ENCODE assay signal across 8 cellular contexts in the genomic region with DNA sequence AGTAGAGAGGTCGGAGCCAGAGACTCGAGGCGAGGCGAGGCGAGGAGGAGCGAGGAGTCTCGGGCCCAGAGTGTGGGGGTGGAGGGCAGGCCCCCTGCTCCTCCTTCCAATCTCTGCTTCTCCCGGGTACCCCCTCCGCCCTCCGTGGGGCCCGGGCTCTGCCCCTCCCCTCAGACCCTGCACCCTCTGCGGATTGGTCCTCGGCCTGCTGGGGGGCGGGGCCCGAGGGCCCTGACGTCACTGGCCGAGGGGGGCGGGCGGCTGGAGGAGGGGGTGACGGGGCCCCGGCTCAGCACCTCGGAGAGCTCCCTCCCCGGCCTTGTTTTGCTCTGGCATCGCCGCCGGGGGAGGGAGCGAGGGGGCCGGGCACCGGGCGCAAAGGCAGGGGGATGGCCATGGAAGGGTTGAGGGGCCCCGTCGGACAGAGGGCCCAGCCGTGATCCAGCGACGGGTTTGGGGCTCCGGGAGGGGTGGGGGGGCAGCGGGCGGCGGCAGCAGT. TPM values are rescaled to one million over a fixed set of nuclear protein-coding genes. Genes with fewer than 3 reads are reported as not detected.
A peak's percentile ranks its signal among the peaks of the same experiment; 100 is the strongest.
DNase-seq lines count a peak whose midpoint lies in the region; ATAC-seq, FAIRE-seq and TF ChIP-seq lines count a peak whose summit lies in the region.

A gene (plus strand): TSS at position 282 of the 499 bp plus-strand sequence. CDS start 232 bp downstream, outside the sequence.

- BruUV-seq in GM12878 (replicated peaks; lab: Mats Ljungman, UMichigan): no TSS peak

- POLR2A ChIA-PET in GM12878 (lab: Charles Lee): interaction anchor here (0.6 kb wide), 1 partner anchor 182 kb away, joined by 3 read pairs; no protein-coding TSS in a partner anchor

- peaks cover 6 to 10% of the 10 kb centered on the region in 2 experiments for H3K27me3 ChIP-seq in GM12878 (replicated peaks in 1 of 2; ENCODE audit: control insufficient read depth in 2 of 2, insufficient read depth in 2 of 2, low read length in 1 of 2)

- TF ChIP-seq POLR2A in GM12892 (IDR thresholded peaks at IDR 0.05; ENCODE audit: low read depth, low read length) (no peak), GM12878 (IDR thresholded peaks at IDR 0.05; ENCODE audit: low read depth, low read length) (no peak)

- RAD21 ChIA-PET in GM12878 (lab: Charles Lee; ENCODE audit: unreplicated experiment): interaction anchor here (1.0 kb wide), 1 partner anchor 8 kb away, joined by 3 read pairs; no protein-coding TSS in a partner anchor

- H3K36me3 ChIP-seq in GM12878 (ENCODE audit: control insufficient read depth in 2 of 2, insufficient read depth in 2 of 2, low read length in 1 of 2): no peaks in the 10 kb centered on the region

- peak within 1 kb of the TSS; percentile 54; the same call in 1 of the 2 replicates for H3K4me2 ChIP-seq in GM12878 (ENCODE audit: control insufficient read depth, insufficient read depth)

- peak; percentile 93 for DNase-seq in GM12892 (ENCODE audit: insufficient read length)
- peak; percentile 73 for DNase-seq in NCI-H187 treated with DMSO at 0.1 percent for 48 hours (lab: John Stamatoyannopoulos, UW)
- DNase-seq in UCSD-AML1 (lab: John Stamatoyannopoulos, UW; ENCODE audit: unreplicated experiment): peak; percentile 86
- no peak for DNase-seq in GM12878 (ENCODE audit: low read depth, low spot score)
- peak; percentile 55 to 97 (median 90) for DNase-seq in hypothalamus (lab: John Stamatoyannopoulos, UW)
- DNase-seq in retina: peak; percentile 92
- peak; percentile 98 for DNase-seq in urothelium cell line (ENCODE audit: low spot score)

- no peak for TF ChIP-seq RAD21 in GM12878 (IDR thresholded peaks at IDR 0.05; ENCODE audit: insufficient read depth, low read depth, low read length)

- intact Hi-C loops in GM12878 (cut with micrococcal nuclease; ENCODE audit: unreplicated experiment): no loop called here

- 8% methylated on average over 21 of the region's 39 CpGs for WGBS in GM12878 (ENCODE audit: insufficient coverage, insufficient replicate concordance, low lambda C conversion rate, missing lambda C conversion rate)

- H3K79me2 ChIP-seq in GM12878 (ENCODE audit: control insufficient read depth, insufficient read depth, low read length): no peaks in the 10 kb centered on the region

- FAIRE-seq in GM12892 (lab: Jason Lieb, UNC) (no peak), GM12878 (lab: Jason Lieb, UNC) (no peak), urothelium cell line (lab: Jason Lieb, UNC) (no peak)

- no peak for TF ChIP-seq CTCF in GM12878 (IDR thresholded peaks at IDR 0.05 in 2 of 3, conservative IDR thresholded peaks at IDR 0.05 in 1 of 3; ENCODE audit: control insufficient read depth in 2 of 3, extremely low read depth in 1 of 3, insufficient read depth in 1 of 3, low read depth in 3 of 3, low read length in 3 of 3)

- in situ Hi-C loops in GM12878 (cut with MboI): no loop called here

- no peak within 1 kb of the TSS for H3K27ac ChIP-seq in GM12878 (ENCODE audit: control insufficient read depth, insufficient read depth)

- H3K4me3 ChIP-seq in GM12878: peak within 1 kb of the TSS; percentile 50; the same call in 1 of the 2 replicates

- H2AFZ ChIP-seq in GM12878 (ENCODE audit: control insufficient read depth, low read depth, low read length): no peak within 1 kb of the TSS

- CTCF ChIA-PET in GM12878 (lab: Yijun Ruan, JAX): interaction anchor here (1.0 kb wide), 1 partner anchor 105 kb away, joined by 3 read pairs; no protein-coding TSS in a partner anchor

- no peaks in the 10 kb centered on the region for H4K20me1 ChIP-seq in GM12878 (ENCODE audit: control insufficient read depth, insufficient read depth)

- no peak within 1 kb of the TSS for H3K9ac ChIP-seq in GM12878 (ENCODE audit: control insufficient read depth, insufficient read depth, low read length)

- H3K4me1 ChIP-seq in GM12878 (ENCODE audit: control insufficient read depth, insufficient read depth, low read length): no peaks in the 10 kb centered on the region; the same call in 1 of the 2 replicates

- SMC1A ChIA-PET in GM12878 (lab: Charles Lee; ENCODE audit: uncharacterized antibody, unreplicated experiment): no interaction called here

- TF ChIP-seq EP300 in GM12878 (IDR thresholded peaks at IDR 0.05; ENCODE audit: borderline replicate concordance in 1 of 2, control insufficient read depth in 1 of 2, low read depth in 2 of 2, low read length in 2 of 2): no peak

- H3K9me3 ChIP-seq in GM12878 (replicated peaks; ENCODE audit: control insufficient read depth, insufficient read depth, low read length): no peaks in the 10 kb centered on the region

- ATAC-seq in GM12878: peak; percentile 92
- ATAC-seq in GM21447 (IDR thresholded peaks at IDR 0.05; ENCODE audit: unreplicated experiment): no peak

TF ChIP-seq in GM12878, 131 proteins besides CTCF, POLR2A, EP300 and RAD21 (continues in another document):
- TF ChIP-seq NFYA (IDR thresholded peaks at IDR 0.05; ENCODE audit: borderline replicate concordance, low read depth, low read length) (no peak), SREBF2 (IDR thresholded peaks at IDR 0.05; ENCODE audit: low read length) (no peak), BMI1 (IDR thresholded peaks at IDR 0.05; ENCODE audit: borderline replicate concordance) (no peak), DPF2 (IDR thresholded peaks at IDR 0.05) (no peak), SIN3A (IDR thresholded peaks at IDR 0.05; ENCODE audit: low read depth, low read length) (0 out of 2 replicates have a peak, but pooled peaks have one; percentile 45)
- TF ChIP-seq, protein P1, sequence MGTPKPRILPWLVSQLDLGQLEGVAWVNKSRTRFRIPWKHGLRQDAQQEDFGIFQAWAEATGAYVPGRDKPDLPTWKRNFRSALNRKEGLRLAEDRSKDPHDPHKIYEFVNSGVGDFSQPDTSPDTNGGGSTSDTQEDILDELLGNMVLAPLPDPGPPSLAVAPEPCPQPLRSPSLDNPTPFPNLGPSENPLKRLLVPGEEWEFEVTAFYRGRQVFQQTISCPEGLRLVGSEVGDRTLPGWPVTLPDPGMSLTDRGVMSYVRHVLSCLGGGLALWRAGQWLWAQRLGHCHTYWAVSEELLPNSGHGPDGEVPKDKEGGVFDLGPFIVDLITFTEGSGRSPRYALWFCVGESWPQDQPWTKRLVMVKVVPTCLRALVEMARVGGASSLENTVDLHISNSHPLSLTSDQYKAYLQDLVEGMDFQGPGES (IDR thresholded peaks at IDR 0.05): no peak
- TF ChIP-seq, protein P2, sequence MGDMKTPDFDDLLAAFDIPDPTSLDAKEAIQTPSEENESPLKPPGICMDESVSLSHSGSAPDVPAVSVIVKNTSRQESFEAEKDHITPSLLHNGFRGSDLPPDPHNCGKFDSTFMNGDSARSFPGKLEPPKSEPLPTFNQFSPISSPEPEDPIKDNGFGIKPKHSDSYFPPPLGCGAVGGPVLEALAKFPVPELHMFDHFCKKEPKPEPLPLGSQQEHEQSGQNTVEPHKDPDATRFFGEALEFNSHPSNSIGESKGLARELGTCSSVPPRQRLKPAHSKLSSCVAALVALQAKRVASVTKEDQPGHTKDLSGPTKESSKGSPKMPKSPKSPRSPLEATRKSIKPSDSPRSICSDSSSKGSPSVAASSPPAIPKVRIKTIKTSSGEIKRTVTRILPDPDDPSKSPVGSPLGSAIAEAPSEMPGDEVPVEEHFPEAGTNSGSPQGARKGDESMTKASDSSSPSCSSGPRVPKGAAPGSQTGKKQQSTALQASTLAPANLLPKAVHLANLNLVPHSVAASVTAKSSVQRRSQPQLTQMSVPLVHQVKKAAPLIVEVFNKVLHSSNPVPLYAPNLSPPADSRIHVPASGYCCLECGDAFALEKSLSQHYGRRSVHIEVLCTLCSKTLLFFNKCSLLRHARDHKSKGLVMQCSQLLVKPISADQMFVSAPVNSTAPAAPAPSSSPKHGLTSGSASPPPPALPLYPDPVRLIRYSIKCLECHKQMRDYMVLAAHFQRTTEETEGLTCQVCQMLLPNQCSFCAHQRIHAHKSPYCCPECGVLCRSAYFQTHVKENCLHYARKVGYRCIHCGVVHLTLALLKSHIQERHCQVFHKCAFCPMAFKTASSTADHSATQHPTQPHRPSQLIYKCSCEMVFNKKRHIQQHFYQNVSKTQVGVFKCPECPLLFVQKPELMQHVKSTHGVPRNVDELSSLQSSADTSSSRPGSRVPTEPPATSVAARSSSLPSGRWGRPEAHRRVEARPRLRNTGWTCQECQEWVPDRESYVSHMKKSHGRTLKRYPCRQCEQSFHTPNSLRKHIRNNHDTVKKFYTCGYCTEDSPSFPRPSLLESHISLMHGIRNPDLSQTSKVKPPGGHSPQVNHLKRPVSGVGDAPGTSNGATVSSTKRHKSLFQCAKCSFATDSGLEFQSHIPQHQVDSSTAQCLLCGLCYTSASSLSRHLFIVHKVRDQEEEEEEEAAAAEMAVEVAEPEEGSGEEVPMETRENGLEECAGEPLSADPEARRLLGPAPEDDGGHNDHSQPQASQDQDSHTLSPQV (IDR thresholded peaks at IDR 0.05): no peak

RNA-seq across cellular contexts. Expression of the gene that starts here (rescaled TPM):
- 0.19 TPM for polyA plus RNA-seq in GM12892 (2012; ENCODE audit: missing spikeins)
- not detected in 2 replicates for total RNA-seq in GM12878 (2013; cell fraction: nucleolus; rRNA removed)
- not detected in 2 replicates for total RNA-seq in GM12878 (2014; rRNA removed)
- total RNA-seq in GM12878 (2014; rRNA removed; fragmentation: Illumina TruSeq; extraction: Trizol): not detected in 2 replicates
- not detected in 2 replicates for total RNA-seq in GM12878 (2021)
- not detected for polyA plus RNA-seq in GM12878 (2011; ENCODE audit: low read depth)
- 0.07 TPM in 1 of 2 replicates, not detected in the other for polyA plus RNA-seq in GM12878 (2011; rRNA removed)
- not detected in 2 replicates for polyA plus RNA-seq in GM12878 (2011; cell fraction: cytosol; rRNA removed)
- not detected in 2 replicates for polyA plus RNA-seq in GM12878 (2011; cell fraction: nucleus; rRNA removed)
- polyA plus RNA-seq in GM12878 (2012): 0.08 and 0.39 TPM in 2 replicates
- not detected in 2 replicates for polyA plus RNA-seq in GM12878 (2014; fragmentation: Illumina TruSeq; extraction: Trizol)
- not detected for polyA plus RNA-seq in GM12878 (2014; fragmentation: Nextera tagmentation; extraction: Ambion mirVana)
- polyA plus RNA-seq in GM12878 (2014; rRNA removed): 0.36 TPM in 1 of 2 replicates, not detected in the other
- polyA plus RNA-seq in GM12878 (2016; fragmentation: Nextera tagmentation; extraction: Ambion mirVana): under 1 TPM in 1 of 2 experiments, not detected in 1; 0.17 TPM
- polyA minus RNA-seq in GM12878 (2011; rRNA and poly(A)+ RNA removed): not detected in 2 replicates
- polyA minus RNA-seq in GM12878 (2011; cell fraction: cytosol; rRNA and poly(A)+ RNA removed): not detected in 2 replicates
- not detected in 2 replicates for polyA minus RNA-seq in GM12878 (2011; cell fraction: nucleus; rRNA and poly(A)+ RNA removed)

Comparison
In these comparisons a context has a peak if more than half of its experiments do, and no peak if none do; other contexts are left out.
1. Peak in ATAC-seq, H3K4me3 ChIP-seq and H3K4me2 ChIP-seq in GM12878; RNA of the gene not detected or under 1 TPM.